ENCODE assay signal across 14 cellular contexts in the genomic region with DNA sequence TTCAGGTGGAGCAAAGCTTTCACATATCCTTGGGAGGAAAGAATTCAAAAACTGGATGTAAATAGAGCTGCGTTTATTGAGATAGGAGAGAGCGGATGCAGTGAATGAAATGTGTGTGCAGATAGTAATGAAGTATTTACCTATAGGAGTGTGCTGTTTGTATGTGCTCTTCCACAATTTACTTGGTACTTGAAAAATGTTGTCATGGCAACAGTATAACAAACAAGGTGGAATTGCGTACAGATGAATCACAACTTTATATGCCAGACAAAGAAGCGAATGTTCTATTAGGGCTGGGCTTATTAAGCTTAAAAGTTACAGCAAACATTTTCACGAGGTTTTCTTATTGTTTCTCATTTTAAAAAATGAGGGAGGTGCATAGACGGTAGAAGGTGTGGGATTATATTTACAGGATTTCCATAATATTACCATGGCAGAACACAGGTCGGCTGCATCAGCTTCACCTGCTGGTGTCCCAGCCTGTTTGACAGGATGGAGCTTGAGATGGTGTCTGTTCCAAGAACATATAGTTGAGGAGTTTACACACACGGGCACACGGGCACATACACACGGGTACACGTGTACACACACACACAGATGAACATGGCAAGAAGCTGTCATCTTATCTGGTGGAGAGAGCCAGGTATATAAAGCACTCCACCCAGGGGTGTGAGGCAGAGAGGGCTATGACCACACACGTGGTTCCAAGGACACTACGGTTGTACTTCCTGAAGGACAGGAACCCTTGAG.
A peak's percentile ranks its signal among the peaks of the same experiment; 100 is the strongest.
DNase-seq lines count a peak whose midpoint lies in the region; TF ChIP-seq lines count a peak whose summit lies in the region.
"Had no signal": no experiment of that assay in that cellular context is flagged by ENCODE, and none has a peak within 500 bp of the region (broad histone marks: within the 10 kb centered on the region; RNA-seq: fewer than 3 reads in every experiment).

No MANE protein-coding gene starts in this region.

- H3K4me2 ChIP-seq in osteoblast (ENCODE audit: insufficient read depth, low read length), result no peak overlapping the region

- peak overlapping the region; percentile 20 for H3K27ac ChIP-seq in suprapubic skin
- no peak overlapping the region for H3K27ac ChIP-seq in osteoblast (ENCODE audit: low read depth, low read length)
- H3K27ac ChIP-seq: parathyroid adenoma, thoracic aorta had no signal

- DNase-seq in NCI-H2107 treated with DMSO at 0.1 percent for 48 hours (lab: John Stamatoyannopoulos, UW; ENCODE audit: unreplicated experiment) (peak; percentile 32), NCI-H2107 (lab: John Stamatoyannopoulos, UW) (no peak), NCI-H510A treated with DMSO at 0.1 percent for 48 hours (lab: John Stamatoyannopoulos, UW) (peak; percentile 93), dermis blood vessel endothelial cell (peak; percentile 44), suprapubic skin (ENCODE audit: low spot score in 2 of 2) (no peak), osteoblast (ENCODE audit: insufficient read length, low spot score, missing footprints) (no peak)
- DNase-seq in stimulated activated CD4-positive, alpha-beta T cell treated with anti-CD3 and anti-CD28 coated beads, Interleukin-4, amount 100 ng/mL, for 1 hour, result no peak
- no peak for DNase-seq in activated CD4-positive, alpha-beta T cell treated with anti-CD3 and anti-CD28 coated beads for 1 hour
- DNase-seq: activated CD4-positive, alpha-beta memory T cell treated with anti-CD3 and anti-CD28 coated beads for 36 hours; activated naive CD8-positive, alpha-beta T cell treated with anti-CD3 and anti-CD28 coated beads, Interleukin-2, amount 10 ng/mL, durations not matched to agents 7 days and 5 days; Right ventricle myocardium superior had no signal

- H3K36me3 ChIP-seq in suprapubic skin, result no peaks in the 10 kb centered on the region
- H3K36me3 ChIP-seq in osteoblast (ENCODE audit: insufficient read depth, low read length), result no peaks in the 10 kb centered on the region
- H3K36me3 ChIP-seq: thoracic aorta had no signal

- no peak for TF ChIP-seq EP300 in suprapubic skin (IDR thresholded peaks at IDR 0.05)

- H3K4me1 ChIP-seq in suprapubic skin (peaks cover 32% of the 10 kb centered on the region), osteoblast (ENCODE audit: insufficient read depth, low read length) (peaks cover 8% of the 10 kb centered on the region)
- H3K4me1 ChIP-seq: parathyroid adenoma had no signal

- H3K4me3 ChIP-seq in suprapubic skin (no peak overlapping the region), osteoblast (ENCODE audit: insufficient read depth, low read length) (no peak overlapping the region)
- H3K4me3 ChIP-seq: GM12878, thoracic aorta had no signal

- 44% methylated on average over 13 of the region's 13 CpGs for WGBS in suprapubic skin

- H3K79me2 ChIP-seq in osteoblast (ENCODE audit: insufficient read depth, low read length), result no peaks in the 10 kb centered on the region
- H3K79me2 ChIP-seq: parathyroid adenoma had no signal

- no peak for TF ChIP-seq CTCF in suprapubic skin (IDR thresholded peaks at IDR 0.05)
- TF ChIP-seq CTCF in osteoblast (IDR thresholded peaks at IDR 0.05; ENCODE audit: extremely low read depth, low read depth, low read length), result no peak

- no peak overlapping the region for H2AFZ ChIP-seq in osteoblast (ENCODE audit: low read length)
- H2AFZ ChIP-seq: parathyroid adenoma had no signal

- H4K20me1 ChIP-seq in osteoblast (ENCODE audit: insufficient read depth, low read length), result no peaks in the 10 kb centered on the region

- TF ChIP-seq POLR2A in suprapubic skin (IDR thresholded peaks at IDR 0.05), result no peak

- H3K9me3 ChIP-seq in suprapubic skin (no peaks in the 10 kb centered on the region), osteoblast (ENCODE audit: low read depth, low read length) (no peaks in the 10 kb centered on the region)
- H3K9me3 ChIP-seq: thoracic aorta had no signal

- peaks cover 14% of the 10 kb centered on the region for H3K27me3 ChIP-seq in suprapubic skin
- H3K27me3 ChIP-seq in osteoblast (ENCODE audit: insufficient read depth, low read length), result peaks cover 46% of the 10 kb centered on the region

Comparison
In these comparisons a context has a peak if more than half of its experiments do, and no peak if none do; other contexts are left out.
1. DNase-seq: peak in NCI-H2107 treated with DMSO at 0.1 percent for 48 hours (single experiment), NCI-H510A treated with DMSO at 0.1 percent for 48 hours (single experiment) and dermis blood vessel endothelial cell (single experiment); none in NCI-H2107 (single experiment), suprapubic skin (0 of 2), stimulated activated CD4-positive, alpha-beta T cell treated with anti-CD3 and anti-CD28 coated beads, Interleukin-4, amount 100 ng/mL, for 1 hour (single experiment), activated CD4-positive, alpha-beta T cell treated with anti-CD3 and anti-CD28 coated beads for 1 hour (single experiment) and osteoblast (single experiment).